In the genomic region with DNA sequence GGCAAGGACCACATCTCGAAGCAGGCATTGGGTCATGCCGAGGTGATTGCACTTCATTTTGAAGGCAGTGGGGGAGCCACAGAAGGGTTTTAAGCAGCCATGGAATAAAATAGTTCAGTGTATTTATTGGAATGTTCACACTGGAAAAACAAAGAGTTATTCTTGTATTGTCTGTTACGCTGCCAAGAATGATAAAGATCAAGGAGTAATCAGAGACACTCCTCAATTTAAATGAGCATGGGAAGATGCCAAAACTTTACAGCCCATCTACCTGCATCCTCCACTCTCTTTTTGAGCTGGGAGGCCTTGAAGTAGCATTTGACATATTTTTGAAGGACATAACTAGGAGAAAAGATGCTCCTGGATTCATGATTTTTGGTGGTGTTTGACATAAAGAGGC, we compare ENCODE assay signal across 20 cellular contexts.
DNase-seq lines count a peak whose midpoint lies in the region; ATAC-seq and TF ChIP-seq lines count a peak whose summit lies in the region.
"Had no signal": no experiment of that assay in that cellular context is flagged by ENCODE, and none has a peak within 500 bp of the region (broad histone marks: within the 10 kb centered on the region; RNA-seq: fewer than 3 reads in every experiment).

No MANE protein-coding gene starts in this region.

- no peak for DNase-seq in T-helper 2 cell treated with Interferon-gamma antibody and Interleukin-4, amounts not matched to agents 5 μg/mL and 100 μg/mL, for 36 hours (ENCODE audit: low spot score)
- DNase-seq in T-helper 2 cell (no peak), osteoblast (ENCODE audit: insufficient read length, low spot score, missing footprints) (no peak), globus pallidus (ENCODE audit: low spot score) (no peak), T-helper 9 cell (no peak)
- DNase-seq in activated naive CD8-positive, alpha-beta T cell treated with anti-CD3 and anti-CD28 coated beads for 36 hours: no peak
- DNase-seq: 8988T; adrenal gland; foreskin fibroblast; left lung; NCI-H1092 treated with DMSO at 0.1 percent for 48 hours; NCI-H82; ovary; stimulated activated CD4-positive, alpha-beta T cell treated with anti-CD3 and anti-CD28 coated beads, Interleukin-4, amount 100 ng/mL, for 24 hours; upper lobe of left lung had no signal

- H3K4me3 ChIP-seq in osteoblast (ENCODE audit: insufficient read depth, low read length): no peak overlapping the region
- H3K4me3 ChIP-seq: adrenal gland; BLaER1 treated with 17β-estradiol and CSF1 and Interleukin-3, amounts not matched to agents 10 nM and 100 nM; left lung; mucosa of descending colon; ovary; upper lobe of left lung had no signal

- no peak for TF ChIP-seq CTCF in osteoblast (IDR thresholded peaks at IDR 0.05; ENCODE audit: extremely low read depth, low read depth, low read length)

- H3K27me3 ChIP-seq in osteoblast (ENCODE audit: insufficient read depth, low read length): no peaks in the 10 kb centered on the region
- H3K27me3 ChIP-seq: adrenal gland; BLaER1 treated with 17β-estradiol and CSF1 and Interleukin-3, amounts not matched to agents 10 nM and 100 nM; left lung; ovary; upper lobe of left lung had no signal

- H3K4me1 ChIP-seq in osteoblast (ENCODE audit: insufficient read depth, low read length): peaks cover 55% of the 10 kb centered on the region

- H2AFZ ChIP-seq in osteoblast (ENCODE audit: low read length): no peak overlapping the region

- peaks cover 97% of the 10 kb centered on the region for H3K4me1 Mint-ChIP-seq in T-helper 2 cell treated with Interferon-gamma antibody and Interleukin-4, amounts not matched to agents 5 μg/mL and 100 μg/mL, for 36 hours (ENCODE audit: low read depth)
- peaks cover 99% of the 10 kb centered on the region for H3K4me1 Mint-ChIP-seq in activated naive CD8-positive, alpha-beta T cell treated with anti-CD3 and anti-CD28 coated beads for 36 hours

- H3K36me3 Mint-ChIP-seq in T-helper 2 cell treated with Interferon-gamma antibody and Interleukin-4, amounts not matched to agents 5 μg/mL and 100 μg/mL, for 36 hours (ENCODE audit: low read depth): peaks cover 75% of the 10 kb centered on the region
- H3K36me3 Mint-ChIP-seq in activated naive CD8-positive, alpha-beta T cell treated with anti-CD3 and anti-CD28 coated beads for 36 hours: peaks cover 84% of the 10 kb centered on the region

- H3K27ac ChIP-seq in KOPT-K1 (ENCODE audit: low read depth, low read length, poor library complexity, severe bottlenecking): peak overlapping the region; percentile 75
- peak overlapping the region; percentile 91 for H3K27ac ChIP-seq in osteoblast (ENCODE audit: low read depth, low read length)
- H3K27ac ChIP-seq: adrenal gland, ovary had no signal

- no peaks in the 10 kb centered on the region for H3K9me3 ChIP-seq in KOPT-K1 (ENCODE audit: insufficient read depth, low read length, poor library complexity, severe bottlenecking)
- no peaks in the 10 kb centered on the region for H3K9me3 ChIP-seq in osteoblast (ENCODE audit: low read depth, low read length)
- H3K9me3 ChIP-seq: adrenal gland, left lung, mucosa of descending colon, ovary, upper lobe of left lung had no signal

- peaks cover 46% of the 10 kb centered on the region for H3K36me3 ChIP-seq in KOPT-K1 (ENCODE audit: insufficient read depth, low read length)
- H3K36me3 ChIP-seq in osteoblast (ENCODE audit: insufficient read depth, low read length): peaks cover 37% of the 10 kb centered on the region
- H3K36me3 ChIP-seq: adrenal gland, ovary, upper lobe of left lung had no signal

- H3K79me2 ChIP-seq in osteoblast (ENCODE audit: insufficient read depth, low read length): peaks cover 54% of the 10 kb centered on the region

- peak overlapping the region; percentile 66 for H3K4me3 Mint-ChIP-seq in T-helper 2 cell treated with Interferon-gamma antibody and Interleukin-4, amounts not matched to agents 5 μg/mL and 100 μg/mL, for 36 hours
- H3K4me3 Mint-ChIP-seq in activated naive CD8-positive, alpha-beta T cell treated with anti-CD3 and anti-CD28 coated beads for 36 hours: no peak overlapping the region

- H3K27me3 Mint-ChIP-seq in T-helper 2 cell treated with Interferon-gamma antibody and Interleukin-4, amounts not matched to agents 5 μg/mL and 100 μg/mL, for 36 hours (ENCODE audit: low read depth): no peaks in the 10 kb centered on the region
- no peaks in the 10 kb centered on the region for H3K27me3 Mint-ChIP-seq in activated naive CD8-positive, alpha-beta T cell treated with anti-CD3 and anti-CD28 coated beads for 36 hours

- H3K27ac Mint-ChIP-seq in T-helper 2 cell treated with Interferon-gamma antibody and Interleukin-4, amounts not matched to agents 5 μg/mL and 100 μg/mL, for 36 hours: peak overlapping the region; percentile 88
- H3K27ac Mint-ChIP-seq in activated naive CD8-positive, alpha-beta T cell treated with anti-CD3 and anti-CD28 coated beads for 36 hours: peak overlapping the region; percentile 94

- no peaks in the 10 kb centered on the region for H3K9me3 Mint-ChIP-seq in T-helper 2 cell treated with Interferon-gamma antibody and Interleukin-4, amounts not matched to agents 5 μg/mL and 100 μg/mL, for 36 hours
- peaks cover 4% of the 10 kb centered on the region for H3K9me3 Mint-ChIP-seq in activated naive CD8-positive, alpha-beta T cell treated with anti-CD3 and anti-CD28 coated beads for 36 hours

- H4K20me1 ChIP-seq in osteoblast (ENCODE audit: insufficient read depth, low read length): no peaks in the 10 kb centered on the region

- no peak for ATAC-seq in HG03039 (IDR thresholded peaks at IDR 0.05; ENCODE audit: unreplicated experiment)
- ATAC-seq: left lung, mucosa of descending colon, SK-N-SH treated with all-trans-retinoic acid at 6 μM for 48 hours had no signal

- no peak overlapping the region for H3K4me2 ChIP-seq in osteoblast (ENCODE audit: insufficient read depth, low read length)
